ENCODE assay signal across 12 cellular contexts in genomic region chr5:171316258-171317121, GRCh38. TPM values are rescaled to one million over a fixed set of nuclear protein-coding genes. Genes with fewer than 3 reads are reported as not detected.
DNase-seq lines count a peak whose midpoint lies in the region; ATAC-seq, FAIRE-seq and TF ChIP-seq lines count a peak whose summit lies in the region.
"Had no signal": no experiment of that assay in that cellular context is flagged by ENCODE, and none has a peak within 500 bp of the region (broad histone marks: within the 10 kb centered on the region; RNA-seq: fewer than 3 reads in every experiment).

No MANE protein-coding gene starts in this region.

- ATAC-seq in pancreas, result peak; percentile 60 to 82 (median 72)
- no peak for ATAC-seq in T-cell (replicated peaks in 1 of 4)
- ATAC-seq in HG03039 (IDR thresholded peaks at IDR 0.05; ENCODE audit: unreplicated experiment), result no peak

- WGBS in pancreas, 2 donors, result 4% methylated on average over 65 to 66 of the region's 66 CpGs
- WGBS in testis, 2 donors, result 2 to 5% methylated on average over 22 to 55 of the region's 66 CpGs

- H3K4me3 ChIP-seq in WI38 (ENCODE audit: low read depth, low read length) (peak overlapping the region; percentile 38), iPS-15b (ENCODE audit: low read depth, low read length) (peak overlapping the region; percentile 39), pancreas (peak overlapping the region in 3 of 4 donors; percentile 7 to 29 (median 22)), testis (no peak overlapping the region)

- TF ChIP-seq CTCF in Calu3 (IDR thresholded peaks at IDR 0.05; ENCODE audit: unreplicated experiment) (no peak), WI38 (IDR thresholded peaks at IDR 0.05; ENCODE audit: low read depth, low read length) (no peak), pancreas (IDR thresholded peaks at IDR 0.05) (no peak), testis (IDR thresholded peaks at IDR 0.05) (no peak)

- no peak for TF ChIP-seq POLR2A in testis (IDR thresholded peaks at IDR 0.05)

- intact Hi-C loops in Calu3 (cut with micrococcal nuclease; ENCODE audit: unreplicated experiment), result no loop called here
- intact Hi-C loops in pancreas (cut with DNase I), result no loop called here
- intact Hi-C loops in testis (cut with DNase I; ENCODE audit: low total_unique reads), result no loop called here

- no peak overlapping the region for H3K27ac ChIP-seq in pancreas
- H3K27ac ChIP-seq in testis, result no peak overlapping the region
- H3K27ac ChIP-seq: upper lobe of left lung, VCaP had no signal

- no TSS peak for BruUV-seq in Calu3 (replicated peaks; lab: Mats Ljungman, UMichigan)

- H3K4me3 Mint-ChIP-seq in Calu3 (ENCODE audit: low read depth, unreplicated experiment) (peak overlapping the region; percentile 39), T-cell (peak overlapping the region in 1 of 3 donors; percentile 61)

- H3K9me3 ChIP-seq in iPS-15b (ENCODE audit: control insufficient read depth, insufficient read depth, low read length) (no peaks in the 10 kb centered on the region), pancreas (no peaks in the 10 kb centered on the region), testis (no peaks in the 10 kb centered on the region)
- H3K9me3 ChIP-seq: upper lobe of left lung had no signal

- H3K9ac ChIP-seq in iPS-15b (ENCODE audit: low read depth, low read length), result no peak overlapping the region

- DNase-seq in Calu3 (no peak), pancreas (peak in 5 of 6 donors; percentile 25 to 79 (median 29)), T-cell (no peak), testis (no peak), SKM-1 treated with dmso at 0.1 percent for 144 hours (lab: John Stamatoyannopoulos, UW; ENCODE audit: unreplicated experiment) (no peak)
- DNase-seq: effector CD4-positive, alpha-beta T cell; occipital lobe had no signal

- FAIRE-seq in pancreas (lab: Jason Lieb, UNC), result no peak

- H3K4me1 ChIP-seq in iPS-15b (ENCODE audit: control insufficient read depth, insufficient read depth, low read length), result peaks cover 12% of the 10 kb centered on the region
- peaks cover 8 to 29% (median 12%) of the 10 kb centered on the region in 3 donors for H3K4me1 ChIP-seq in pancreas
- peaks cover 23% of the 10 kb centered on the region for H3K4me1 ChIP-seq in testis

- H3K9me3 Mint-ChIP-seq in Calu3 (ENCODE audit: low read depth, unreplicated experiment), result no peaks in the 10 kb centered on the region
- H3K9me3 Mint-ChIP-seq in T-cell, result no peaks in the 10 kb centered on the region

- no peak overlapping the region for H3K27ac Mint-ChIP-seq in Calu3 (ENCODE audit: unreplicated experiment)
- H3K27ac Mint-ChIP-seq in T-cell, result no peak overlapping the region

- H3K36me3 Mint-ChIP-seq in Calu3 (ENCODE audit: insufficient read depth, unreplicated experiment), result peaks cover 10% of the 10 kb centered on the region
- no peaks in the 10 kb centered on the region for H3K36me3 Mint-ChIP-seq in T-cell

- H3K36me3 ChIP-seq in iPS-15b (ENCODE audit: control insufficient read depth, insufficient read depth, low read length), result no peaks in the 10 kb centered on the region
- H3K36me3 ChIP-seq in pancreas, result no peaks in the 10 kb centered on the region
- no peaks in the 10 kb centered on the region for H3K36me3 ChIP-seq in testis (ENCODE audit: low read depth, missing control alignments)
- H3K36me3 ChIP-seq: upper lobe of left lung had no signal

- H3K4me1 Mint-ChIP-seq in Calu3 (ENCODE audit: low read depth, unreplicated experiment) (peaks cover 7% of the 10 kb centered on the region), T-cell (peaks cover 24 to 25% (median 25%) of the 10 kb centered on the region in 3 donors)

- peaks cover 16% of the 10 kb centered on the region for H3K27me3 Mint-ChIP-seq in Calu3 (ENCODE audit: unreplicated experiment)
- peaks cover 61 to 84% of the 10 kb centered on the region in 2 donors for H3K27me3 Mint-ChIP-seq in T-cell

- H3K27me3 ChIP-seq in iPS-15b (ENCODE audit: control insufficient read depth, insufficient read depth, low read length) (peaks cover 98% of the 10 kb centered on the region), pancreas (peaks cover 0 to 58% (median 22%) of the 10 kb centered on the region in 4 donors), testis (peaks cover 6% of the 10 kb centered on the region)

- POLR2A ChIA-PET in T-cell (lab: Charles Lee), result no interaction called here

- CTCF ChIA-PET in Calu3 (lab: Charles Lee) (interaction anchor here (0.5 kb wide), 1 partner anchor 101 kb away, joined by 4 read pairs; no protein-coding TSS in a partner anchor), T-cell (lab: Charles Lee) (no interaction called here)

RNA-seq across cellular contexts. Expression of gene TLX3, which starts 7.4 kb away (rescaled TPM):
- total RNA-seq in Calu3 (2022) (6.0 and 6.5 TPM in 2 replicates), pancreas (not detected), T-cell (not detected), testis (not detected)
- polyA plus RNA-seq in pancreas (not detected), testis (ENCODE audit: insufficient read depth, low read depth, low replicate concordance) (0.21 TPM)
- total RNA-seq: occipital lobe, upper lobe of left lung had no signal

Comparison
In these comparisons a context has a peak if more than half of its experiments do, and no peak if none do; other contexts are left out.
1. DNase-seq: peak in pancreas (5 of 6); none in Calu3 (single experiment), T-cell (0 of 34), testis (single experiment) and SKM-1 treated with dmso at 0.1 percent for 144 hours (single experiment).
2. H3K4me3 ChIP-seq: peak in WI38 (single experiment), iPS-15b (single experiment) and pancreas (3 of 4); none in testis (0 of 2).
3. ATAC-seq: peak in pancreas (4 of 4); none in T-cell (0 of 4) and HG03039 (single experiment).